20 cellular contexts compared by ENCODE assay signal in genomic region chrX:9132036-9132435, GRCh38.
DNase-seq lines count a peak whose midpoint lies in the region; ATAC-seq and TF ChIP-seq lines count a peak whose summit lies in the region.
"Had no signal": no experiment of that assay in that cellular context is flagged by ENCODE, and none has a peak within 500 bp of the region (broad histone marks: within the 10 kb centered on the region; RNA-seq: fewer than 3 reads in every experiment).

No MANE protein-coding gene starts in this region.

- peaks cover 6% of the 10 kb centered on the region for H3K36me3 Mint-ChIP-seq in neural crest cell (ENCODE audit: low read depth)
- H3K36me3 Mint-ChIP-seq: CD4-positive, alpha-beta memory T cell had no signal

- H3K4me3 Mint-ChIP-seq in neural crest cell = no peak overlapping the region
- H3K4me3 Mint-ChIP-seq: CD4-positive, alpha-beta memory T cell had no signal

- ATAC-seq in GM18505 (IDR thresholded peaks at IDR 0.05; ENCODE audit: unreplicated experiment) (no peak), aorta (ENCODE audit: low FRiP score) (no peak), body of pancreas (no peak)
- ATAC-seq: A549 had no signal

- H3K9me3 Mint-ChIP-seq in neural crest cell = peaks cover 17% of the 10 kb centered on the region

- TF ChIP-seq CTCF in AG10803 (conservative IDR thresholded peaks at IDR 0.05; ENCODE audit: low read length) (no peak), WERI-Rb-1 (IDR thresholded peaks at IDR 0.05; ENCODE audit: low read depth, low read length) (no peak), neural crest cell (conservative IDR thresholded peaks at IDR 0.05) (no peak), body of pancreas (IDR thresholded peaks at IDR 0.05) (no peak)

- peaks cover 5% of the 10 kb centered on the region for H3K27me3 ChIP-seq in WERI-Rb-1 (ENCODE audit: insufficient read depth, low read depth, severe bottlenecking)
- no peaks in the 10 kb centered on the region for H3K27me3 ChIP-seq in aorta (ENCODE audit: control insufficient read depth in 1 of 2, insufficient read depth in 2 of 2, low read length in 1 of 2)
- H3K27me3 ChIP-seq in body of pancreas = no peaks in the 10 kb centered on the region

- H3K9me3 ChIP-seq in WERI-Rb-1 (ENCODE audit: severe bottlenecking) = no peaks in the 10 kb centered on the region
- H3K9me3 ChIP-seq in aorta (ENCODE audit: control insufficient read depth, low read length) = no peaks in the 10 kb centered on the region
- H3K9me3 ChIP-seq in body of pancreas = no peaks in the 10 kb centered on the region

- peak overlapping the region; percentile 50 for H3K27ac Mint-ChIP-seq in neural crest cell (ENCODE audit: unreplicated experiment)
- H3K27ac Mint-ChIP-seq: CD4-positive, alpha-beta memory T cell had no signal

- WGBS in aorta, 2 donors = 68 to 86% methylated on average over 5 of the region's 5 CpGs
- 61 to 77% methylated on average over 5 of the region's 5 CpGs for WGBS in body of pancreas, 2 donors

- peak; percentile 29 for DNase-seq in AG10803 (ENCODE audit: low read depth)
- DNase-seq in WERI-Rb-1 = peak; percentile 12
- DNase-seq in lung microvascular endothelial cell (ENCODE audit: low read depth in 2 of 2) = peak; percentile 10 to 16
- no peak for DNase-seq in neural crest cell (ENCODE audit: low read depth, low spot score)
- DNase-seq in aorta = no peak
- DNase-seq in body of pancreas = no peak
- DNase-seq: 8988T; ACHN; C1 segment of cervical spinal cord; Calu3; CD4-positive, alpha-beta memory T cell; COR-L47; DMS53; DMS79 treated with DMSO at 0.1 percent for 48 hours; GF-D8; GM23248; H7; HCEC 1CT had no signal

- intact Hi-C loops in aorta (cut with DNase I) = no loop called here
- intact Hi-C loops in body of pancreas (cut with DNase I) = no loop called here

- no peaks in the 10 kb centered on the region for H3K36me3 ChIP-seq in WERI-Rb-1
- H3K36me3 ChIP-seq in aorta (ENCODE audit: control insufficient read depth in 1 of 2, insufficient read depth in 2 of 2, low read length in 1 of 2) = no peaks in the 10 kb centered on the region
- no peaks in the 10 kb centered on the region for H3K36me3 ChIP-seq in body of pancreas (replicated peaks in 1 of 2; ENCODE audit: insufficient read depth in 1 of 2, low read depth in 2 of 2)

- TF ChIP-seq POLR2A in GM18505 (IDR thresholded peaks at IDR 0.05; ENCODE audit: borderline replicate concordance, extremely low read depth, insufficient read depth, insufficient read length) (no peak), body of pancreas (IDR thresholded peaks at IDR 0.05) (no peak)

- H3K4me3 ChIP-seq in AG10803 (ENCODE audit: low read length) = no peak overlapping the region
- no peak overlapping the region for H3K4me3 ChIP-seq in WERI-Rb-1 (ENCODE audit: low read depth, low read length)
- no peak overlapping the region for H3K4me3 ChIP-seq in aorta (ENCODE audit: low read length in 2 of 2)
- H3K4me3 ChIP-seq in body of pancreas = no peak overlapping the region
- H3K4me3 ChIP-seq: A549, GM23248 had no signal

- H3K27ac ChIP-seq in WERI-Rb-1 (no peak overlapping the region), aorta (ENCODE audit: low read depth in 1 of 2, low read length in 2 of 2) (no peak overlapping the region), body of pancreas (no peak overlapping the region)
- H3K27ac ChIP-seq: A549, GM23248 had no signal

- H3K4me1 ChIP-seq in aorta (ENCODE audit: control insufficient read depth in 1 of 2, insufficient read depth in 2 of 2, low read length in 2 of 2) = no peaks in the 10 kb centered on the region
- H3K4me1 ChIP-seq in body of pancreas = no peaks in the 10 kb centered on the region
- H3K4me1 ChIP-seq: A549 had no signal

- peaks cover 13% of the 10 kb centered on the region for H3K4me1 Mint-ChIP-seq in neural crest cell

- no peaks in the 10 kb centered on the region for H3K27me3 Mint-ChIP-seq in neural crest cell (ENCODE audit: low read depth)
- H3K27me3 Mint-ChIP-seq: CD4-positive, alpha-beta memory T cell had no signal

Comparison
In these comparisons a context has a peak if more than half of its experiments do, and no peak if none do; other contexts are left out.
1. DNase-seq: peak in AG10803 (single experiment), WERI-Rb-1 (single experiment) and lung microvascular endothelial cell (2 of 2); none in neural crest cell (single experiment), aorta (0 of 2) and body of pancreas (0 of 4).